ENCODE assay signal across 1 cellular context in the genomic region with DNA sequence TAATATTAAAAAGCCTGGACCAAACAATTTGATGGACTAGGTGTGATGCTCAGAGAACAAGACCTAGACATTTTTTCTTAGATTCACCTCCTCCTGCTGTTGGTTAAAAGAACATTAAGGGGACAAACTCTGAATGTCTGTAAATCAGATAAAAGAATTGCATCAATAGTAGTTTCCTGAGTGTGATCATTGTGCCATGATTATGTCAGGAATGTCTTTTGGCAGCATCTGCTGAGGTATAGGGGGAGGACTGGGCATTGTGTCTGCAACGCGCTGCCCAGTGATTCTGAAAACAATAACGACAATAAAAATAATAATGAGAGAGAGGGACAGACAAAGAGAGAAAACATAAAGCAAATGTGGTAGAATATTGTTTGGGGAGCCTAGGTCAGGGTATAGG.
TF ChIP-seq lines count a peak whose summit lies in the region.

No MANE protein-coding gene starts in this region.

TF ChIP-seq in IMR-90, 13 proteins besides CTCF, POLR2A, EP300 and RAD21:
- no peak for TF ChIP-seq MAZ (IDR thresholded peaks at IDR 0.05; ENCODE audit: borderline replicate concordance, low read depth, low read length)
- TF ChIP-seq CEBPB (IDR thresholded peaks at IDR 0.05; ENCODE audit: low read depth, low read length) = no peak
- no peak for TF ChIP-seq SMC3 (IDR thresholded peaks at IDR 0.05; ENCODE audit: low read depth, low read length)
- TF ChIP-seq CHD1 (IDR thresholded peaks at IDR 0.05; ENCODE audit: low read depth, low read length) = no peak
- TF ChIP-seq, protein P1, sequence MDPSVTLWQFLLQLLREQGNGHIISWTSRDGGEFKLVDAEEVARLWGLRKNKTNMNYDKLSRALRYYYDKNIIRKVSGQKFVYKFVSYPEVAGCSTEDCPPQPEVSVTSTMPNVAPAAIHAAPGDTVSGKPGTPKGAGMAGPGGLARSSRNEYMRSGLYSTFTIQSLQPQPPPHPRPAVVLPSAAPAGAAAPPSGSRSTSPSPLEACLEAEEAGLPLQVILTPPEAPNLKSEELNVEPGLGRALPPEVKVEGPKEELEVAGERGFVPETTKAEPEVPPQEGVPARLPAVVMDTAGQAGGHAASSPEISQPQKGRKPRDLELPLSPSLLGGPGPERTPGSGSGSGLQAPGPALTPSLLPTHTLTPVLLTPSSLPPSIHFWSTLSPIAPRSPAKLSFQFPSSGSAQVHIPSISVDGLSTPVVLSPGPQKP (IDR thresholded peaks at IDR 0.05; ENCODE audit: borderline replicate concordance, low read depth, low read length) = no peak
- TF ChIP-seq BHLHE40 (IDR thresholded peaks at IDR 0.05; ENCODE audit: low read depth, low read length) = no peak
- TF ChIP-seq NFE2L2 (IDR thresholded peaks at IDR 0.05; ENCODE audit: low read depth, low read length) = no peak
- no peak for TF ChIP-seq MXI1 (IDR thresholded peaks at IDR 0.05; ENCODE audit: borderline replicate concordance, low read depth, low read length)
- no peak for TF ChIP-seq RCOR1 (IDR thresholded peaks at IDR 0.05; ENCODE audit: insufficient replicate concordance, low read length)
- TF ChIP-seq MAFK (IDR thresholded peaks at IDR 0.05; ENCODE audit: low read depth, low read length) = no peak
- TF ChIP-seq, protein P2, sequence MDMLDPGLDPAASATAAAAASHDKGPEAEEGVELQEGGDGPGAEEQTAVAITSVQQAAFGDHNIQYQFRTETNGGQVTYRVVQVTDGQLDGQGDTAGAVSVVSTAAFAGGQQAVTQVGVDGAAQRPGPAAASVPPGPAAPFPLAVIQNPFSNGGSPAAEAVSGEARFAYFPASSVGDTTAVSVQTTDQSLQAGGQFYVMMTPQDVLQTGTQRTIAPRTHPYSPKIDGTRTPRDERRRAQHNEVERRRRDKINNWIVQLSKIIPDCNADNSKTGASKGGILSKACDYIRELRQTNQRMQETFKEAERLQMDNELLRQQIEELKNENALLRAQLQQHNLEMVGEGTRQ (IDR thresholded peaks at IDR 0.05; ENCODE audit: low read depth, low read length) = no peak
- TF ChIP-seq FOS (IDR thresholded peaks at IDR 0.05; ENCODE audit: low read depth, low read length) = no peak
